In the genomic region with DNA sequence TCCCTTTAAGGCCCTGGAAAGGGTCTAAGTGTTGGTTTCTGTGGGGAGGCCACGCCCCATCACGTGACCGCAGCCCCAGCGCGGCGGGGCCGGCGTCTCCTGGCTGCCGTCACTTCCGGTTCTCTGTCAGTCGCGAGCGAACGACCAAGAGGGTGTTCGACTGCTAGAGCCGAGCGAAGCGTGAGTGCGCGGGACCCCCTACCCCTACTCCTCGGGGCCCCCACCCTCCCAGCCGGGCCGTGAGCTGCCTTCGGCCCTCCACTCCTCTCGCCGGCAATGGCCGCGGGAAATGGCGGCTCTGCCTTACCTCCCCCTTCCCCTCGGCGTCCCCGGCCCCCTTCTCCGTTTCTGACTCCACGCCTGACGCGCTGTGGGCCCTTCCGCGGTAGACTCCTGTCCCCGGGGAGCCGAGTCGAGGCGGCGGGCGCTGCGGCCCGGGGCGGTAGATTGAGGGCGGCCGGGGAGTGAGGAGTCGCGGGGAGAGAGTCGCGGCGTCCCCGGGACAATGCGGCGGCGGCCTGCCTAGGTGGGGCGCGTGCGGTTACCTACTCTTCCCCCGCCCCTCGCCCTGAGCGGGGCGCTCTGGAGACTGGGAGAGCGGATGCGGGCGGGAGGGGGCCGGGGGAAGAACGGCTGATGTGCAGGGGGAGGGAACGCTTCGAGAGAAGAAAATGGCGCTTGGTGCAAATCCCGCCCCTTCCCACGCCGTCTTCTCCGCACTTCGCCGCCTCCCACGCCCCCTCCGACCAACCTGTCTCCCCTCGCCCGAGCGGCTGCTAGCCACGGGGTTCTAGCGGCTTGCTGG, we compare ENCODE assay signal across 8 cellular contexts. TPM values are rescaled to one million over a fixed set of nuclear protein-coding genes. Genes with fewer than 3 reads are reported as not detected.
DNase-seq lines count a peak whose midpoint lies in the region; ATAC-seq and TF ChIP-seq lines count a peak whose summit lies in the region.

SUB1 (plus strand) TSS at position 112 of the 805 bp plus-strand sequence. CDS start 2,956 bp downstream, outside the sequence.

- TF ChIP-seq POLR2A in right lobe of liver (IDR thresholded peaks at IDR 0.05), result peak; percentile 81

- peak within 1 kb of the TSS; percentile 99 for H3K4me3 Mint-ChIP-seq in CD14-positive monocyte

- DNase-seq in CD14-positive monocyte (ENCODE audit: low spot score) (peak; percentile 93), NCI-H774 (lab: John Stamatoyannopoulos, UW) (peak; percentile 97), dermis microvascular lymphatic vessel endothelial cell (ENCODE audit: low read depth in 2 of 2) (peak; percentile 82 to 94), right lobe of liver (peak; percentile 96 to 97 (median 96))
- DNase-seq in activated CD4-positive, alpha-beta T cell treated with anti-CD3 and anti-CD28 coated beads, Interleukin-2, amount 50 U/mL, for 4 hours, result peak; percentile 92
- DNase-seq in stimulated activated CD4-positive, alpha-beta T cell treated with anti-CD3 and anti-CD28 coated beads, Interleukin-4, amount 100 ng/mL, for 4 hours, result peak; percentile 93

- ATAC-seq in GM19397 (IDR thresholded peaks at IDR 0.05; ENCODE audit: unreplicated experiment), result peak; percentile 58
- peak; percentile 46 for ATAC-seq in HG03571 (IDR thresholded peaks at IDR 0.05; ENCODE audit: unreplicated experiment)
- ATAC-seq in right lobe of liver, result peak; percentile 90 to 96 (median 95)

- H3K27ac Mint-ChIP-seq in CD14-positive monocyte, result peak within 1 kb of the TSS; percentile 91 to 99 (median 96)

- peaks cover 0 to 12% (median 5%) of the 10 kb centered on the region in 4 donors for H3K4me1 ChIP-seq in right lobe of liver

- peaks cover 0 to 16% (median 3%) of the 10 kb centered on the region in 4 donors for H3K36me3 ChIP-seq in right lobe of liver

- intact Hi-C loops in CD14-positive monocyte (cut with micrococcal nuclease), result loop anchor here (5.0 to 10.0 kb wide), 2 partner anchors 143 to 411 kb away; partner anchors contain the start of genes GOLPH3 (in 2 of the 2) and ZFR (in 1 of the 2)
- intact Hi-C loops in right lobe of liver (cut with DNase I), result loop anchor here in 1 of 2 donors (10.0 kb wide), 1 partner anchor 61 kb away; no protein-coding TSS in a partner anchor

- WGBS in right lobe of liver (ENCODE audit: insufficient coverage, low coverage, low lambda C conversion rate, missing lambda C conversion rate), result 1% methylated on average over 16 of the region's 86 CpGs

- no peaks in the 10 kb centered on the region for H3K27me3 ChIP-seq in right lobe of liver

- H3K27me3 Mint-ChIP-seq in CD14-positive monocyte (ENCODE audit: low read depth in 3 of 3), result peaks cover 0 to 2% (median 0%) of the 10 kb centered on the region in 3 donors

- peaks cover 65% of the 10 kb centered on the region for H3K4me1 Mint-ChIP-seq in CD14-positive monocyte

- peak within 1 kb of the TSS; percentile 76 to 89 (median 87) for H3K4me3 ChIP-seq in right lobe of liver

- peaks cover 9 to 22% of the 10 kb centered on the region in 2 donors for H3K36me3 Mint-ChIP-seq in CD14-positive monocyte

- H3K9me3 Mint-ChIP-seq in CD14-positive monocyte, result peaks cover 0 to 5% (median 2%) of the 10 kb centered on the region in 7 donors

- H3K27ac ChIP-seq in right lobe of liver, result peak within 1 kb of the TSS; percentile 97 to 99 (median 97)

- H3K9me3 ChIP-seq in right lobe of liver, result no peaks in the 10 kb centered on the region

- TF ChIP-seq CTCF in CD14-positive monocyte (IDR thresholded peaks at IDR 0.05) (no peak), right lobe of liver (IDR thresholded peaks at IDR 0.05) (no peak)

RNA-seq across cellular contexts. Expression of gene SUB1, which starts in this region (rescaled TPM):
- 100 to 1,000 TPM; 399 to 454 TPM for polyA plus RNA-seq in CD14-positive monocyte
- total RNA-seq in dermis microvascular lymphatic vessel endothelial cell (63.8 and 74.2 TPM in 2 replicates), right lobe of liver (100 to 1,000 TPM in 3 of 6 experiments, 10 to 100 TPM in 3; 52.5 to 124 (median 94.9) TPM)

Comparison
In these comparisons a context has a peak if more than half of its experiments do, and no peak if none do; other contexts are left out.
1. Peak in every context shown above with its lines: DNase-seq, ATAC-seq, H3K4me3 ChIP-seq and H3K27ac ChIP-seq.